ENCODE assay signal across 16 cellular contexts in the genomic region with DNA sequence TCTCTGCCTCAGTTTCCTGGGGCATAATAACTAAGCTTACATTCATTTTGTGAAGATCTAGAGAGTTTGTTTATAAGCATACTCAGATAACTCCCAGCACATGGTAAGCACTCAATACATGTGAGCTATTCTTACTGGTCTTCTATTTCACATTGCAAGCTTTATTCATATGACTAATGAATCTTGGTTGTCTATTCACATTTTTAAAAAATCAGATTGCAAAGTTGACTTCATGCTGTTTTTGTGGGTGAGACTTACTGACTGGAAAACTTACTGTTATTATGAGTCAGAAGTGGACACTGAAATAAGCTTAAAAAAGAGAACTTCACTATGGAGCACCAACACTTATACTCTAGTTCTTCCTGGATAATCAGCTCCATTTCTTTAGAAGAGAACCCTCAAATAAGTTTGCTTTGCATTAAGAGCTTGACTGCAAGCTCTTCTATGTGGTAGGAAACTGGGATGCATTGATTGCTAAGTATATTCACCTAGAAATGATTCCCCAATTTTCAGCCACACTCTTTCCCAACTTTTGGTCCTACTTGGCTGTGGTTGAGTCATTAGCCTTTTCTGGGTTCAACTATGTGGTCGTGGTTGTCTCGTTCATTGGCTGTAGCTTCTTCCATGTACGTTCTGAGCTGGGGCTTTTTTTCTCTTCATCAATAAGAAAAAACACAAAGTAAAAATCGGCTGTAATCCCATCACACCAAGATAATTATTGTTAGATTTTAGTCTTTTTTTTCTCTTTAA.
DNase-seq lines count a peak whose midpoint lies in the region; ATAC-seq and TF ChIP-seq lines count a peak whose summit lies in the region.
"Had no signal": no experiment of that assay in that cellular context is flagged by ENCODE, and none has a peak within 500 bp of the region (broad histone marks: within the 10 kb centered on the region; RNA-seq: fewer than 3 reads in every experiment).

No MANE protein-coding gene starts in this region.

- no peaks in the 10 kb centered on the region for H3K36me3 ChIP-seq in WERI-Rb-1
- H3K36me3 ChIP-seq: cardiac muscle cell, upper lobe of right lung had no signal

- H3K4me1 Mint-ChIP-seq in stimulated activated naive CD8-positive, alpha-beta T cell treated with anti-CD3 and anti-CD28 coated beads, Interleukin-15, amount 100 ng/mL, for 72 hours, result no peaks in the 10 kb centered on the region

- no peaks in the 10 kb centered on the region for H3K9me3 ChIP-seq in WERI-Rb-1 (ENCODE audit: severe bottlenecking)
- H3K9me3 ChIP-seq: upper lobe of right lung had no signal

- TF ChIP-seq CTCF in WERI-Rb-1 (IDR thresholded peaks at IDR 0.05; ENCODE audit: low read depth, low read length), result no peak

- H3K27ac ChIP-seq in WERI-Rb-1, result no peak overlapping the region
- H3K27ac ChIP-seq: cardiac muscle cell, SK-N-MC, upper lobe of right lung had no signal

- H3K4me3 Mint-ChIP-seq in stimulated activated naive CD8-positive, alpha-beta T cell treated with anti-CD3 and anti-CD28 coated beads, Interleukin-15, amount 100 ng/mL, for 72 hours, result no peak overlapping the region
- H3K4me3 Mint-ChIP-seq: activated CD8-positive, alpha-beta T cell treated with anti-CD3 and anti-CD28 coated beads for 36 hours had no signal

- H3K27me3 Mint-ChIP-seq in stimulated activated naive CD8-positive, alpha-beta T cell treated with anti-CD3 and anti-CD28 coated beads, Interleukin-15, amount 100 ng/mL, for 72 hours, result no peaks in the 10 kb centered on the region
- H3K27me3 Mint-ChIP-seq: activated CD8-positive, alpha-beta T cell treated with anti-CD3 and anti-CD28 coated beads for 36 hours had no signal

- no peak overlapping the region for H3K4me3 ChIP-seq in WERI-Rb-1 (ENCODE audit: low read depth, low read length)
- H3K4me3 ChIP-seq: cardiac muscle cell, SK-N-MC, upper lobe of right lung had no signal

- no peak for DNase-seq in stimulated activated naive CD8-positive, alpha-beta T cell treated with anti-CD3 and anti-CD28 coated beads, Interleukin-15, amount 100 ng/mL, for 72 hours
- DNase-seq in stimulated activated naive CD8-positive, alpha-beta T cell treated with anti-CD3 and anti-CD28 coated beads, Interleukin-15, Interleukin-2, amounts not matched to agents 100 U/mL and 50 U/mL, for 24 hours, result no peak
- DNase-seq in amniotic epithelial cell (ENCODE audit: low read depth) (peak; percentile 75), iris pigment epithelial cell (ENCODE audit: low read depth) (peak; percentile 86), RKO (ENCODE audit: low spot score) (no peak), KBM-7 (no peak), WERI-Rb-1 (no peak)
- DNase-seq: activated CD8-positive, alpha-beta T cell treated with anti-CD3 and anti-CD28 coated beads for 36 hours; head of caudate nucleus; left colon; retina; stimulated activated CD4-positive, alpha-beta T cell treated with anti-CD3 and anti-CD28 coated beads, Interleukin-4, amount 100 ng/mL, for 1 hour; upper lobe of right lung had no signal

- no peaks in the 10 kb centered on the region for H3K9me3 Mint-ChIP-seq in stimulated activated naive CD8-positive, alpha-beta T cell treated with anti-CD3 and anti-CD28 coated beads, Interleukin-15, amount 100 ng/mL, for 72 hours
- H3K9me3 Mint-ChIP-seq: activated CD8-positive, alpha-beta T cell treated with anti-CD3 and anti-CD28 coated beads for 36 hours had no signal

- peak; percentile 50 for ATAC-seq in stimulated activated naive CD8-positive, alpha-beta T cell treated with anti-CD3 and anti-CD28 coated beads, Interleukin-15, amount 100 ng/mL, for 72 hours
- no peak for ATAC-seq in stimulated activated naive CD8-positive, alpha-beta T cell treated with anti-CD3 and anti-CD28 coated beads, Interleukin-15, Interleukin-2, amounts not matched to agents 100 U/mL and 50 U/mL, for 24 hours
- ATAC-seq in HG03342 (IDR thresholded peaks at IDR 0.05; ENCODE audit: unreplicated experiment), result no peak
- ATAC-seq: activated CD8-positive, alpha-beta T cell treated with anti-CD3 and anti-CD28 coated beads for 36 hours; left colon; upper lobe of right lung had no signal

- no peak overlapping the region for H3K27ac Mint-ChIP-seq in stimulated activated naive CD8-positive, alpha-beta T cell treated with anti-CD3 and anti-CD28 coated beads, Interleukin-15, amount 100 ng/mL, for 72 hours
- H3K27ac Mint-ChIP-seq: activated CD8-positive, alpha-beta T cell treated with anti-CD3 and anti-CD28 coated beads for 36 hours had no signal

- H3K27me3 ChIP-seq in WERI-Rb-1 (ENCODE audit: insufficient read depth, low read depth, severe bottlenecking), result no peaks in the 10 kb centered on the region
- H3K27me3 ChIP-seq: cardiac muscle cell, upper lobe of right lung had no signal

- in situ Hi-C loops in KBM-7 (cut with MboI; ENCODE audit: low pct_unique_long_range_greater_than_20kb, low sequenced_read_pairs), result no loop called here

Comparison
In these comparisons a context has a peak if more than half of its experiments do, and no peak if none do; other contexts are left out.
1. DNase-seq: peak in amniotic epithelial cell (single experiment) and iris pigment epithelial cell (single experiment); none in stimulated activated naive CD8-positive, alpha-beta T cell treated with anti-CD3 and anti-CD28 coated beads, Interleukin-15, amount 100 ng/mL, for 72 hours (0 of 2), stimulated activated naive CD8-positive, alpha-beta T cell treated with anti-CD3 and anti-CD28 coated beads, Interleukin-15, Interleukin-2, amounts not matched to agents 100 U/mL and 50 U/mL, for 24 hours (single experiment), RKO (single experiment), KBM-7 (single experiment) and WERI-Rb-1 (single experiment).